In the genomic region with DNA sequence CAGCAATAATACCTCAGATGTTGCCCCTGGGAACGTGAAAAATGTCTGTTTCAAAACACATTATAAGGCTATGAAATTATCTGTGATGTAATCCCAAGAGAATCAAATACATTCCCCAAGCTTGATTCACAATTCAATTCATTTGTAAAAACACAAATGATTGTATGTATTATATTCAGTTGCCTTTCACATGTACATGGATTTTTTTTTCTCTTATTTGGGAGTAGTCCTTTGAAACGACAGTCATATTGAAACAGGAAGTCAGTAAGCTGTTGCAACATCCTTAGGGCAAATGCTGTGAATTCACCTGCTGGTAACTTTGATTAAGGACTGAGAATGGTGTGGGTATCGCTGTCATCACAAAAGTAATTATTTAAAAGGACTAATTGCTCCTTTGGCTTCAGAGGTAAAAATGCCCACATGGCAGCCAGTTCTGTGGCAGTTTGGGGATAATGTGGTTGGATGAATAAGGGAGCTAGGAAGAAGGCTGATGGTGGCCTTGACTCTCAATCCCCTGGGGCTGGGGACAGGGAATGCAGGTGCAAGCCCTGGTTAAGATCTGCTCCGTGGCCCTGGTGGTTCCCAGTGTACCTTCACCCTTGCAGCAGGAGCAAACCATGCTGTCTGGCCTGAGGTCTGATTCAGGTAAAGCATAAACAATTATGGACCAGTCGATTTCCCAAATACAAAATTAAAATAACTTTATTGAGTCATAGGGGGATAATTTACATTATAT, we compare ENCODE assay signal across 8 cellular contexts. TPM values are rescaled to one million over a fixed set of nuclear protein-coding genes. Genes with fewer than 3 reads are reported as not detected.
DNase-seq lines count a peak whose midpoint lies in the region; ATAC-seq and TF ChIP-seq lines count a peak whose summit lies in the region.

No MANE protein-coding gene starts in this region.

- H3K4me3 Mint-ChIP-seq in endodermal cell (no peak overlapping the region), type B pancreatic cell (peak overlapping the region; percentile 55)

- 91 to 93% methylated on average over 2 to 4 of the region's 5 CpGs for WGBS in endodermal cell (ENCODE audit: insufficient coverage in 1 of 2, insufficient read length in 1 of 2), 2 experiments

- H3K27ac ChIP-seq in endodermal cell (ENCODE audit: low read depth, low read length), result no peak overlapping the region

- H3K9me3 Mint-ChIP-seq in endodermal cell (no peaks in the 10 kb centered on the region), type B pancreatic cell (no peaks in the 10 kb centered on the region)

- H3K27ac Mint-ChIP-seq in endodermal cell (no peak overlapping the region), type B pancreatic cell (peak overlapping the region; percentile 90)

- H3K4me1 Mint-ChIP-seq in endodermal cell, result peaks cover 49% of the 10 kb centered on the region
- peaks cover 42% of the 10 kb centered on the region for H3K4me1 Mint-ChIP-seq in type B pancreatic cell (ENCODE audit: unreplicated experiment)

- no peaks in the 10 kb centered on the region for H3K36me3 Mint-ChIP-seq in endodermal cell (ENCODE audit: low read depth)
- no peaks in the 10 kb centered on the region for H3K36me3 Mint-ChIP-seq in type B pancreatic cell

- no peaks in the 10 kb centered on the region for H3K27me3 Mint-ChIP-seq in endodermal cell (ENCODE audit: insufficient read depth)
- no peaks in the 10 kb centered on the region for H3K27me3 Mint-ChIP-seq in type B pancreatic cell

- peak; percentile 86 for ATAC-seq in HG02678 (IDR thresholded peaks at IDR 0.05; ENCODE audit: unreplicated experiment)

- H3K27me3 ChIP-seq in endodermal cell (ENCODE audit: control insufficient read depth, insufficient read depth, low read length, poor library complexity, severe bottlenecking), result no peaks in the 10 kb centered on the region

- H3K9me3 ChIP-seq in endodermal cell (ENCODE audit: control insufficient read depth, low read length), result no peaks in the 10 kb centered on the region

- no peak overlapping the region for H3K9ac ChIP-seq in endodermal cell (ENCODE audit: extremely low read depth, low read length, poor library complexity, severe bottlenecking)

- H3K36me3 ChIP-seq in endodermal cell (ENCODE audit: control insufficient read depth, insufficient read depth, low read length), result no peaks in the 10 kb centered on the region

- DNase-seq in NCI-H1417 (lab: John Stamatoyannopoulos, UW) (peak in 2 of 3 experiments; percentile 31 to 81), NCI-H1417 treated with DMSO at 0.1 percent for 48 hours (lab: John Stamatoyannopoulos, UW) (no peak), NCI-H2029 (lab: John Stamatoyannopoulos, UW) (peak; percentile 53), endodermal cell (peak; percentile 58), type B pancreatic cell (ENCODE audit: extremely low spot score, unreplicated experiment) (no peak), NCI-H82 treated with DMSO at 0.1 percent for 48 hours (lab: John Stamatoyannopoulos, UW; ENCODE audit: unreplicated experiment) (no peak)
- no peak for DNase-seq in activated CD8-positive, alpha-beta memory T cell treated with anti-CD3 and anti-CD28 coated beads for 24 hours

- H3K4me3 ChIP-seq in endodermal cell (ENCODE audit: low read length), result no peak overlapping the region

- TF ChIP-seq CTCF in endodermal cell (conservative IDR thresholded peaks at IDR 0.05), result peak; percentile 59
- no peak for TF ChIP-seq CTCF in type B pancreatic cell (conservative IDR thresholded peaks at IDR 0.05)

- H3K4me1 ChIP-seq in endodermal cell (ENCODE audit: control insufficient read depth, insufficient read depth, low read length), result peaks cover 17% of the 10 kb centered on the region

RNA-seq across cellular contexts. Expression of a gene that starts 13.3 kb away (rescaled TPM):
- total RNA-seq in endodermal cell (under 1 TPM in 1 of 2 donors, not detected in 1; 0.22 TPM), type B pancreatic cell (ENCODE audit: low replicate concordance) (31.5 and 44.8 TPM in 2 replicates)
- not detected for polyA plus RNA-seq in endodermal cell (2013, experiment 1 of 2)
- not detected for polyA plus RNA-seq in endodermal cell (2013, experiment 2 of 2)

Comparison
In these comparisons a context has a peak if more than half of its experiments do, and no peak if none do; other contexts are left out.
1. DNase-seq: peak in NCI-H1417 (2 of 3), NCI-H2029 (single experiment) and endodermal cell (single experiment); none in NCI-H1417 treated with DMSO at 0.1 percent for 48 hours (single experiment), type B pancreatic cell (single experiment), NCI-H82 treated with DMSO at 0.1 percent for 48 hours (single experiment) and activated CD8-positive, alpha-beta memory T cell treated with anti-CD3 and anti-CD28 coated beads for 24 hours (single experiment).
2. RNA of a gene that starts 13.3 kb away (total RNA-seq): 31.5 to 44.8 TPM in type B pancreatic cell; 0.22 TPM in endodermal cell; every median in the first group is over 10 times any median in the second.